In the genomic region with DNA sequence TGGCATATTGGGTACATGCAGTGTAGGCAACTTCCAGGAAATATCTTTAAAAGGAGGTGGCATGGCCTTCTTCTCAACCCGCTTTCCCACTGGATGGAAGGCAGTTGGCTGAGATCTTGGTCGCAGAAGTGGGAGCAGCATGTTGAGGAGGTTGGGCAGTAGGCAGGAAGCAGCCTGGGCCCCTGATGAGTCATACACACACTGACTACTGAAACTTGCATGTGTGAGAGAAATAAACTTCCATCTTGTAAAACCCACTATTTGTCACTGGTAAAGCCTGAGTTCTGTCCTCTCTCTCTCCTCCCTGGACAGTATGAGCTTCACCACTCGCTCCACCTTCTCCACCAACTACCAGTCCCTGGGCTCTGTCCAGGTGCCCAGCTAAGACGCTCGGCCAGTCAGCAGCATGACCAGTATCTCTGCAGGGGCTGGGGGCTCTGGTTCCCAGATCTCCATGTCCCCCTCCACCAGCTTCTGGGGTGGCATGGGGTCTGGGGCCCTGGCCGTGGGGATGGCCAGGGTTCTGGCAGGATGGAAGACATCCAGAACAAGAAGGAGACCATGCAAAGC, we compare ENCODE assay signal across 1 cellular context.
TF ChIP-seq lines count a peak whose summit lies in the region.

No MANE protein-coding gene starts in this region.

TF ChIP-seq in GM12878, 131 proteins besides CTCF, POLR2A, EP300 and RAD21 (continued from another document and continues in another):
- TF ChIP-seq, protein P1, sequence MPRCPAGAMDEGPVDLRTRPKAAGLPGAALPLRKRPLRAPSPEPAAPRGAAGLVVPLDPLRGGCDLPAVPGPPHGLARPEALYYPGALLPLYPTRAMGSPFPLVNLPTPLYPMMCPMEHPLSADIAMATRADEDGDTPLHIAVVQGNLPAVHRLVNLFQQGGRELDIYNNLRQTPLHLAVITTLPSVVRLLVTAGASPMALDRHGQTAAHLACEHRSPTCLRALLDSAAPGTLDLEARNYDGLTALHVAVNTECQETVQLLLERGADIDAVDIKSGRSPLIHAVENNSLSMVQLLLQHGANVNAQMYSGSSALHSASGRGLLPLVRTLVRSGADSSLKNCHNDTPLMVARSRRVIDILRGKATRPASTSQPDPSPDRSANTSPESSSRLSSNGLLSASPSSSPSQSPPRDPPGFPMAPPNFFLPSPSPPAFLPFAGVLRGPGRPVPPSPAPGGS (IDR thresholded peaks at IDR 0.05; ENCODE audit: borderline replicate concordance, insufficient read depth, low read depth, low read length, poor library complexity, severe bottlenecking): no peak
- TF ChIP-seq, protein P2, sequence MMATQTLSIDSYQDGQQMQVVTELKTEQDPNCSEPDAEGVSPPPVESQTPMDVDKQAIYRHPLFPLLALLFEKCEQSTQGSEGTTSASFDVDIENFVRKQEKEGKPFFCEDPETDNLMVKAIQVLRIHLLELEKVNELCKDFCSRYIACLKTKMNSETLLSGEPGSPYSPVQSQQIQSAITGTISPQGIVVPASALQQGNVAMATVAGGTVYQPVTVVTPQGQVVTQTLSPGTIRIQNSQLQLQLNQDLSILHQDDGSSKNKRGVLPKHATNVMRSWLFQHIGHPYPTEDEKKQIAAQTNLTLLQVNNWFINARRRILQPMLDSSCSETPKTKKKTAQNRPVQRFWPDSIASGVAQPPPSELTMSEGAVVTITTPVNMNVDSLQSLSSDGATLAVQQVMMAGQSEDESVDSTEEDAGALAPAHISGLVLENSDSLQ (IDR thresholded peaks at IDR 0.05): no peak
- peak; percentile 88 for TF ChIP-seq NFIC (IDR thresholded peaks at IDR 0.05; ENCODE audit: low read depth, low read length)
- 0 out of 2 replicates have a peak, but pooled peaks have one; percentile 26 for TF ChIP-seq TAF1 (IDR thresholded peaks at IDR 0.05; ENCODE audit: borderline replicate concordance, low read depth, low read length)
- TF ChIP-seq, protein P3, sequence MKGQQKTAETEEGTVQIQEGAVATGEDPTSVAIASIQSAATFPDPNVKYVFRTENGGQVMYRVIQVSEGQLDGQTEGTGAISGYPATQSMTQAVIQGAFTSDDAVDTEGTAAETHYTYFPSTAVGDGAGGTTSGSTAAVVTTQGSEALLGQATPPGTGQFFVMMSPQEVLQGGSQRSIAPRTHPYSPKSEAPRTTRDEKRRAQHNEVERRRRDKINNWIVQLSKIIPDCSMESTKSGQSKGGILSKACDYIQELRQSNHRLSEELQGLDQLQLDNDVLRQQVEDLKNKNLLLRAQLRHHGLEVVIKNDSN (IDR thresholded peaks at IDR 0.05; ENCODE audit: borderline replicate concordance, extremely low read length, insufficient read depth, low read depth, low read length): no peak
- no peak for TF ChIP-seq ZNF274 (IDR thresholded peaks at IDR 0.05; ENCODE audit: insufficient read depth, insufficient read length)
- 0 out of 2 replicates have a peak, but pooled peaks have one; percentile 45 for TF ChIP-seq TCF3 (IDR thresholded peaks at IDR 0.05; ENCODE audit: borderline replicate concordance, insufficient read depth, low read depth, low read length)
- TF ChIP-seq MTA2 (IDR thresholded peaks at IDR 0.05; ENCODE audit: low read depth): no peak
- TF ChIP-seq PAX5 (IDR thresholded peaks at IDR 0.05; ENCODE audit: borderline replicate concordance, low read depth, low read length): peak; percentile 33; the same call in 1 of the 2 replicates
- TF ChIP-seq ZNF207 (IDR thresholded peaks at IDR 0.05; ENCODE audit: borderline replicate concordance): no peak
- TF ChIP-seq, protein P4, sequence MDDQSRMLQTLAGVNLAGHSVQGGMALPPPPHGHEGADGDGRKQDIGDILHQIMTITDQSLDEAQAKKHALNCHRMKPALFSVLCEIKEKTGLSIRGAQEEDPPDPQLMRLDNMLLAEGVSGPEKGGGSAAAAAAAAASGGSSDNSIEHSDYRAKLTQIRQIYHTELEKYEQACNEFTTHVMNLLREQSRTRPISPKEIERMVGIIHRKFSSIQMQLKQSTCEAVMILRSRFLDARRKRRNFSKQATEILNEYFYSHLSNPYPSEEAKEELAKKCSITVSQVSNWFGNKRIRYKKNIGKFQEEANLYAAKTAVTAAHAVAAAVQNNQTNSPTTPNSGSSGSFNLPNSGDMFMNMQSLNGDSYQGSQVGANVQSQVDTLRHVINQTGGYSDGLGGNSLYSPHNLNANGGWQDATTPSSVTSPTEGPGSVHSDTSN (IDR thresholded peaks at IDR 0.05; ENCODE audit: insufficient replicate concordance, low read depth, low read length): no peak
- no peak; the same call in 1 of the 2 replicates for TF ChIP-seq SPI1 (IDR thresholded peaks at IDR 0.05; ENCODE audit: borderline replicate concordance, insufficient read depth, low read depth, low read length)
- no peak for TF ChIP-seq SIN3A (IDR thresholded peaks at IDR 0.05; ENCODE audit: low read depth, low read length)
- no peak for TF ChIP-seq EGR1 (IDR thresholded peaks at IDR 0.05; ENCODE audit: borderline replicate concordance in 1 of 2, low read depth in 2 of 2, low read length in 2 of 2)
- no peak for TF ChIP-seq NFYA (IDR thresholded peaks at IDR 0.05; ENCODE audit: borderline replicate concordance, low read depth, low read length)
- TF ChIP-seq, protein P5, sequence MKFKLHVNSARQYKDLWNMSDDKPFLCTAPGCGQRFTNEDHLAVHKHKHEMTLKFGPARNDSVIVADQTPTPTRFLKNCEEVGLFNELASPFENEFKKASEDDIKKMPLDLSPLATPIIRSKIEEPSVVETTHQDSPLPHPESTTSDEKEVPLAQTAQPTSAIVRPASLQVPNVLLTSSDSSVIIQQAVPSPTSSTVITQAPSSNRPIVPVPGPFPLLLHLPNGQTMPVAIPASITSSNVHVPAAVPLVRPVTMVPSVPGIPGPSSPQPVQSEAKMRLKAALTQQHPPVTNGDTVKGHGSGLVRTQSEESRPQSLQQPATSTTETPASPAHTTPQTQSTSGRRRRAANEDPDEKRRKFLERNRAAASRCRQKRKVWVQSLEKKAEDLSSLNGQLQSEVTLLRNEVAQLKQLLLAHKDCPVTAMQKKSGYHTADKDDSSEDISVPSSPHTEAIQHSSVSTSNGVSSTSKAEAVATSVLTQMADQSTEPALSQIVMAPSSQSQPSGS (IDR thresholded peaks at IDR 0.05; ENCODE audit: low read length): peak; percentile 51; the same call in 1 of the 2 replicates
- TF ChIP-seq RFX5 (IDR thresholded peaks at IDR 0.05; ENCODE audit: low read depth, low read length): no peak
- TF ChIP-seq ZNF622 (IDR thresholded peaks at IDR 0.05): no peak
- no peak for TF ChIP-seq YBX1 (IDR thresholded peaks at IDR 0.05)
- TF ChIP-seq BCL11A (IDR thresholded peaks at IDR 0.05; ENCODE audit: low read depth, low read length): peak; percentile 69; the same call in 1 of the 2 replicates
- no peak for TF ChIP-seq JUND (IDR thresholded peaks at IDR 0.05; ENCODE audit: low read depth, low read length)
- no peak for TF ChIP-seq HDGF (IDR thresholded peaks at IDR 0.05)
- TF ChIP-seq, protein P6, sequence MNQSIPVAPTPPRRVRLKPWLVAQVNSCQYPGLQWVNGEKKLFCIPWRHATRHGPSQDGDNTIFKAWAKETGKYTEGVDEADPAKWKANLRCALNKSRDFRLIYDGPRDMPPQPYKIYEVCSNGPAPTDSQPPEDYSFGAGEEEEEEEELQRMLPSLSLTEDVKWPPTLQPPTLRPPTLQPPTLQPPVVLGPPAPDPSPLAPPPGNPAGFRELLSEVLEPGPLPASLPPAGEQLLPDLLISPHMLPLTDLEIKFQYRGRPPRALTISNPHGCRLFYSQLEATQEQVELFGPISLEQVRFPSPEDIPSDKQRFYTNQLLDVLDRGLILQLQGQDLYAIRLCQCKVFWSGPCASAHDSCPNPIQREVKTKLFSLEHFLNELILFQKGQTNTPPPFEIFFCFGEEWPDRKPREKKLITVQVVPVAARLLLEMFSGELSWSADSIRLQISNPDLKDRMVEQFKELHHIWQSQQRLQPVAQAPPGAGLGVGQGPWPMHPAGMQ (IDR thresholded peaks at IDR 0.05; ENCODE audit: borderline replicate concordance): no peak
- peak; percentile 94 for TF ChIP-seq EED (IDR thresholded peaks at IDR 0.05; ENCODE audit: low read depth)
- TF ChIP-seq KDM1A (IDR thresholded peaks at IDR 0.05; ENCODE audit: borderline replicate concordance): no peak
- no peak for TF ChIP-seq GATAD2B (conservative IDR thresholded peaks at IDR 0.05; ENCODE audit: low read depth)
- TF ChIP-seq PAX8 (IDR thresholded peaks at IDR 0.05): no peak
- peak; percentile 86 for TF ChIP-seq IRF4 (IDR thresholded peaks at IDR 0.05; ENCODE audit: low read depth, low read length)
- TF ChIP-seq SMARCA5 (IDR thresholded peaks at IDR 0.05): no peak
- TF ChIP-seq, protein P7, sequence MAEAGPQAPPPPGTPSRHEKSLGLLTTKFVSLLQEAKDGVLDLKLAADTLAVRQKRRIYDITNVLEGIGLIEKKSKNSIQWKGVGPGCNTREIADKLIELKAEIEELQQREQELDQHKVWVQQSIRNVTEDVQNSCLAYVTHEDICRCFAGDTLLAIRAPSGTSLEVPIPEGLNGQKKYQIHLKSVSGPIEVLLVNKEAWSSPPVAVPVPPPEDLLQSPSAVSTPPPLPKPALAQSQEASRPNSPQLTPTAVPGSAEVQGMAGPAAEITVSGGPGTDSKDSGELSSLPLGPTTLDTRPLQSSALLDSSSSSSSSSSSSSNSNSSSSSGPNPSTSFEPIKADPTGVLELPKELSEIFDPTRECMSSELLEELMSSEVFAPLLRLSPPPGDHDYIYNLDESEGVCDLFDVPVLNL (IDR thresholded peaks at IDR 0.05; ENCODE audit: low read depth, low read length): no peak
- no peak for TF ChIP-seq FOS (IDR thresholded peaks at IDR 0.05; ENCODE audit: borderline replicate concordance, extremely low read depth, insufficient read length)
- TF ChIP-seq TCF7 (IDR thresholded peaks at IDR 0.05; ENCODE audit: borderline replicate concordance): no peak
- TF ChIP-seq IKZF1 (conservative IDR thresholded peaks at IDR 0.05): no peak
- TF ChIP-seq SMC3 (IDR thresholded peaks at IDR 0.05; ENCODE audit: borderline replicate concordance, low read length): no peak
- peak; percentile 83; the same call in 1 of the 2 replicates for TF ChIP-seq CREM (IDR thresholded peaks at IDR 0.05; ENCODE audit: low read depth)
- no peak for TF ChIP-seq WRNIP1 (IDR thresholded peaks at IDR 0.05; ENCODE audit: borderline replicate concordance, low read depth, low read length)
- TF ChIP-seq, protein P8, sequence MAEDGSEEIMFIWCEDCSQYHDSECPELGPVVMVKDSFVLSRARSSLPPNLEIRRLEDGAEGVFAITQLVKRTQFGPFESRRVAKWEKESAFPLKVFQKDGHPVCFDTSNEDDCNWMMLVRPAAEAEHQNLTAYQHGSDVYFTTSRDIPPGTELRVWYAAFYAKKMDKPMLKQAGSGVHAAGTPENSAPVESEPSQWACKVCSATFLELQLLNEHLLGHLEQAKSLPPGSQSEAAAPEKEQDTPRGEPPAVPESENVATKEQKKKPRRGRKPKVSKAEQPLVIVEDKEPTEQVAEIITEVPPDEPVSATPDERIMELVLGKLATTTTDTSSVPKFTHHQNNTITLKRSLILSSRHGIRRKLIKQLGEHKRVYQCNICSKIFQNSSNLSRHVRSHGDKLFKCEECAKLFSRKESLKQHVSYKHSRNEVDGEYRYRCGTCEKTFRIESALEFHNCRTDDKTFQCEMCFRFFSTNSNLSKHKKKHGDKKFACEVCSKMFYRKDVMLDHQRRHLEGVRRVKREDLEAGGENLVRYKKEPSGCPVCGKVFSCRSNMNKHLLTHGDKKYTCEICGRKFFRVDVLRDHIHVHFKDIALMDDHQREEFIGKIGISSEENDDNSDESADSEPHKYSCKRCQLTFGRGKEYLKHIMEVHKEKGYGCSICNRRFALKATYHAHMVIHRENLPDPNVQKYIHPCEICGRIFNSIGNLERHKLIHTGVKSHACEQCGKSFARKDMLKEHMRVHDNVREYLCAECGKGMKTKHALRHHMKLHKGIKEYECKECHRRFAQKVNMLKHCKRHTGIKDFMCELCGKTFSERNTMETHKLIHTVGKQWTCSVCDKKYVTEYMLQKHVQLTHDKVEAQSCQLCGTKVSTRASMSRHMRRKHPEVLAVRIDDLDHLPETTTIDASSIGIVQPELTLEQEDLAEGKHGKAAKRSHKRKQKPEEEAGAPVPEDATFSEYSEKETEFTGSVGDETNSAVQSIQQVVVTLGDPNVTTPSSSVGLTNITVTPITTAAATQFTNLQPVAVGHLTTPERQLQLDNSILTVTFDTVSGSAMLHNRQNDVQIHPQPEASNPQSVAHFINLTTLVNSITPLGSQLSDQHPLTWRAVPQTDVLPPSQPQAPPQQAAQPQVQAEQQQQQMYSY (CRISPR knock-in tag; IDR thresholded peaks at IDR 0.05): no peak
- 0 out of 2 replicates have a peak, but pooled peaks have one; percentile 62 for TF ChIP-seq MTA3 (IDR thresholded peaks at IDR 0.05; ENCODE audit: borderline replicate concordance, low read length)
- TF ChIP-seq FOXM1 (IDR thresholded peaks at IDR 0.05; ENCODE audit: low read depth, low read length): peak; percentile 70; the same call in 1 of the 2 replicates
- TF ChIP-seq IKZF2 (IDR thresholded peaks at IDR 0.05): 0 out of 4 replicates have a peak, but pooled peaks of 1 of the 2 experiments have one; percentile 24
- no peak for TF ChIP-seq BHLHE40 (IDR thresholded peaks at IDR 0.05; ENCODE audit: borderline replicate concordance in 1 of 2, low read depth in 2 of 2, low read length in 1 of 2)
- TF ChIP-seq, protein P9, sequence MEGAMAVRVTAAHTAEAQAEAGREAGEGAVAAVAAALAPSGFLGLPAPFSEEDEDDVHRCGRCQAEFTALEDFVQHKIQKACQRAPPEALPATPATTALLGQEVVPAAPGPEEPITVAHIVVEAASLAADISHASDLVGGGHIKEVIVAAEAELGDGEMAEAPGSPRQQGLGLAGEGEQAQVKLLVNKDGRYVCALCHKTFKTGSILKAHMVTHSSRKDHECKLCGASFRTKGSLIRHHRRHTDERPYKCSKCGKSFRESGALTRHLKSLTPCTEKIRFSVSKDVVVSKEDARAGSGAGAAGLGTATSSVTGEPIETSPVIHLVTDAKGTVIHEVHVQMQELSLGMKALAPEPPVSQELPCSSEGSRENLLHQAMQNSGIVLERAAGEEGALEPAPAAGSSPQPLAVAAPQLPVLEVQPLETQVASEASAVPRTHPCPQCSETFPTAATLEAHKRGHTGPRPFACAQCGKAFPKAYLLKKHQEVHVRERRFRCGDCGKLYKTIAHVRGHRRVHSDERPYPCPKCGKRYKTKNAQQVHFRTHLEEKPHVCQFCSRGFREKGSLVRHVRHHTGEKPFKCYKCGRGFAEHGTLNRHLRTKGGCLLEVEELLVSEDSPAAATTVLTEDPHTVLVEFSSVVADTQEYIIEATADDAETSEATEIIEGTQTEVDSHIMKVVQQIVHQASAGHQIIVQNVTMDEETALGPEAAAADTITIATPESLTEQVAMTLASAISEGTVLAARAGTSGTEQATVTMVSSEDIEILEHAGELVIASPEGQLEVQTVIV (IDR thresholded peaks at IDR 0.05; ENCODE audit: borderline replicate concordance, partially characterized antibody): no peak
- TF ChIP-seq NBN (IDR thresholded peaks at IDR 0.05): no peak
- no peak for TF ChIP-seq EZH2 (IDR thresholded peaks at IDR 0.05; ENCODE audit: borderline replicate concordance, control insufficient read depth, low read depth, low read length)
- TF ChIP-seq, protein P10, sequence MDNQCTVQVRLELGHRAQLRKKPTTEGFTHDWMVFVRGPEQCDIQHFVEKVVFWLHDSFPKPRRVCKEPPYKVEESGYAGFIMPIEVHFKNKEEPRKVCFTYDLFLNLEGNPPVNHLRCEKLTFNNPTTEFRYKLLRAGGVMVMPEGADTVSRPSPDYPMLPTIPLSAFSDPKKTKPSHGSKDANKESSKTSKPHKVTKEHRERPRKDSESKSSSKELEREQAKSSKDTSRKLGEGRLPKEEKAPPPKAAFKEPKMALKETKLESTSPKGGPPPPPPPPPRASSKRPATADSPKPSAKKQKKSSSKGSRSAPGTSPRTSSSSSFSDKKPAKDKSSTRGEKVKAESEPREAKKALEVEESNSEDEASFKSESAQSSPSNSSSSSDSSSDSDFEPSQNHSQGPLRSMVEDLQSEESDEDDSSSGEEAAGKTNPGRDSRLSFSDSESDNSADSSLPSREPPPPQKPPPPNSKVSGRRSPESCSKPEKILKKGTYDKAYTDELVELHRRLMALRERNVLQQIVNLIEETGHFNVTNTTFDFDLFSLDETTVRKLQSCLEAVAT (IDR thresholded peaks at IDR 0.05): no peak
- peak; percentile 90 for TF ChIP-seq JUNB (IDR thresholded peaks at IDR 0.05)
